ENCODE assay signal across 10 cellular contexts in the genomic region with DNA sequence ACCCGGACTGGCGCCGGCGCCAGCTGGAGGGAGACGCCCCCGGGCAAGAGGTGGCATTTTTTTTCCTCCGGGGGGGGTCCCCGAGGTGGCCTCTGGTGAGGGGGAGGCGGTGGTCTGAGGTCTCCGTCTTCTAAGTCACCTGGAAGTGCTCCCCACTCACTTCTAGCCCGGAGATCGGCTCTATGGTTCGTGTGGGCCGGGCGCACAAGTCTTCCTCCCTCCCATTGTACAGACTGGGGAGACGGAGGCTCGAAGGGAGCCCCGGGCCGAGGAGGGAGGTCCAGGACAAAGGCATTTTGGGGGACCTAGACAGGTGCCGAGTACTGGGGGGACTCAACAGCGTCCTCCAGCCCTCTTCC. TPM values are rescaled to one million over a fixed set of nuclear protein-coding genes. Genes with fewer than 3 reads are reported as not detected.
DNase-seq lines count a peak whose midpoint lies in the region; ATAC-seq and TF ChIP-seq lines count a peak whose summit lies in the region.
"Had no signal": no experiment of that assay in that cellular context is flagged by ENCODE, and none has a peak within 500 bp of the region (broad histone marks: within the 10 kb centered on the region; RNA-seq: fewer than 3 reads in every experiment).

No MANE protein-coding gene starts in this region.

- no peaks in the 10 kb centered on the region for H3K9me3 ChIP-seq in fibroblast of lung (ENCODE audit: control insufficient read depth, insufficient read depth, low read depth, low read length)

- peak overlapping the region; percentile 75 for H3K4me3 Mint-ChIP-seq in stimulated activated effector memory CD8-positive, alpha-beta T cell treated with anti-CD3 and anti-CD28 coated beads, Interleukin-12 subunit alpha, Interleukin-12 subunit beta, amount 100 ng/mL, for 72 hours

- H3K36me3 ChIP-seq in fibroblast of lung (ENCODE audit: control insufficient read depth, insufficient read depth, low read length), result no peaks in the 10 kb centered on the region

- H3K27ac ChIP-seq in RWPE1 (peak overlapping the region; percentile 62), fibroblast of lung (ENCODE audit: insufficient read depth, low read length) (peak overlapping the region; percentile 53)

- no peaks in the 10 kb centered on the region for H4K20me1 ChIP-seq in fibroblast of lung (ENCODE audit: control insufficient read depth, extremely low read depth, insufficient read depth, low read length)

- H3K4me1 ChIP-seq in fibroblast of lung (ENCODE audit: control insufficient read depth, extremely low read depth, insufficient read depth, low read length), result peaks cover 14% of the 10 kb centered on the region

- CTCF ChIA-PET in RWPE1 (lab: Yijun Ruan, JAX), result interaction anchor here (0.6 to 1.4 kb wide), 3 partner anchors 63 to 107 kb away, joined by 3 to 6 read pairs (median 3); no protein-coding TSS in a partner anchor

- peak; percentile 17 for ATAC-seq in stimulated activated effector memory CD8-positive, alpha-beta T cell treated with anti-CD3 and anti-CD28 coated beads, Interleukin-12 subunit alpha, Interleukin-12 subunit beta, amount 100 ng/mL, for 72 hours
- no peak for ATAC-seq in HG02623 (IDR thresholded peaks at IDR 0.05; ENCODE audit: unreplicated experiment)

- H3K36me3 Mint-ChIP-seq in stimulated activated effector memory CD8-positive, alpha-beta T cell treated with anti-CD3 and anti-CD28 coated beads, Interleukin-12 subunit alpha, Interleukin-12 subunit beta, amount 100 ng/mL, for 72 hours, result no peaks in the 10 kb centered on the region

- TF ChIP-seq CTCF in RWPE1 (conservative IDR thresholded peaks at IDR 0.05; ENCODE audit: low read depth), result no peak
- TF ChIP-seq CTCF in fibroblast of lung (conservative IDR thresholded peaks at IDR 0.05 in 1 of 2, IDR thresholded peaks at IDR 0.05 in 1 of 2; ENCODE audit: low read depth in 1 of 2, low read length in 2 of 2), result no peak

- H3K9me3 Mint-ChIP-seq in stimulated activated effector memory CD8-positive, alpha-beta T cell treated with anti-CD3 and anti-CD28 coated beads, Interleukin-12 subunit alpha, Interleukin-12 subunit beta, amount 100 ng/mL, for 72 hours, result no peaks in the 10 kb centered on the region

- DNase-seq in NCI-H2171 treated with DMSO at 0.1 percent for 48 hours (lab: John Stamatoyannopoulos, UW) (peak; percentile 54), NCI-H2171 (lab: John Stamatoyannopoulos, UW) (no peak), RWPE1 (ENCODE audit: low spot score) (no peak), fibroblast of lung (ENCODE audit: low read depth in 2 of 2) (peak in 1 of 2 donors; percentile 37), SHP77 (lab: John Stamatoyannopoulos, UW) (no peak), OCI-M2 (lab: John Stamatoyannopoulos, UW; ENCODE audit: unreplicated experiment) (no peak)
- DNase-seq in stimulated activated effector memory CD8-positive, alpha-beta T cell treated with anti-CD3 and anti-CD28 coated beads, Interleukin-12 subunit alpha, Interleukin-12 subunit beta, amount 100 ng/mL, for 72 hours (ENCODE audit: low spot score in 2 of 2), result no peak

- H2AFZ ChIP-seq in fibroblast of lung (ENCODE audit: low read length), result no peak overlapping the region

- H3K4me3 ChIP-seq in fibroblast of lung (replicated peaks in 1 of 4; ENCODE audit: control extremely low read depth in 1 of 4, insufficient read depth in 1 of 4, low read depth in 3 of 4, low read length in 4 of 4), result peak overlapping the region in 1 of 4 experiments; percentile 76

- no peak overlapping the region for H3K4me2 ChIP-seq in fibroblast of lung (ENCODE audit: extremely low read depth, insufficient read depth, low read length)

- peaks cover 19% of the 10 kb centered on the region for H3K79me2 ChIP-seq in fibroblast of lung (ENCODE audit: control insufficient read depth, insufficient read depth, low read length)

- H3K27ac Mint-ChIP-seq in stimulated activated effector memory CD8-positive, alpha-beta T cell treated with anti-CD3 and anti-CD28 coated beads, Interleukin-12 subunit alpha, Interleukin-12 subunit beta, amount 100 ng/mL, for 72 hours, result no peak overlapping the region

- no peak overlapping the region for H3K9ac ChIP-seq in fibroblast of lung (ENCODE audit: insufficient read depth, low read length)

- H3K4me1 Mint-ChIP-seq in stimulated activated effector memory CD8-positive, alpha-beta T cell treated with anti-CD3 and anti-CD28 coated beads, Interleukin-12 subunit alpha, Interleukin-12 subunit beta, amount 100 ng/mL, for 72 hours, result peaks cover 52% of the 10 kb centered on the region

- POLR2A ChIA-PET in RWPE1 (lab: Yijun Ruan, JAX; ENCODE audit: low non-redundant PET), result no interaction called here

- peaks cover 45% of the 10 kb centered on the region for H3K27me3 ChIP-seq in fibroblast of lung (ENCODE audit: control insufficient read depth, insufficient read depth, low read length)

RNA-seq across cellular contexts. Expression of a gene that starts 4.4 kb away (rescaled TPM):
- total RNA-seq in fibroblast of lung, result 0.51 and 0.83 TPM in 2 replicates
- polyA plus RNA-seq in fibroblast of lung, result 3.2 and 4.0 TPM in 2 replicates
- 6.2 and 9.3 TPM in 2 replicates for polyA plus RNA-seq in fibroblast of lung (2012)
- 4.3 and 4.9 TPM in 2 replicates for polyA minus RNA-seq in fibroblast of lung (ENCODE audit: low replicate concordance)
- total RNA-seq: myocyte had no signal

RNA-seq across cellular contexts. Expression of a gene that starts 21.9 kb away (rescaled TPM):
- total RNA-seq in fibroblast of lung, result not detected in 2 replicates
- not detected in 2 replicates for polyA plus RNA-seq in fibroblast of lung
- not detected in 2 replicates for polyA plus RNA-seq in fibroblast of lung (2012)
- polyA minus RNA-seq in fibroblast of lung (ENCODE audit: low replicate concordance), result not detected in 2 replicates
- total RNA-seq: myocyte, RPMI7951 had no signal
